In genomic region chr22:39348909-39349505, GRCh38 we compare ENCODE assay signal across 8 cellular contexts. TPM values are rescaled to one million over a fixed set of nuclear protein-coding genes. Genes with fewer than 3 reads are reported as not detected.
DNase-seq lines count a peak whose midpoint lies in the region; ATAC-seq and TF ChIP-seq lines count a peak whose summit lies in the region.

No MANE protein-coding gene starts in this region.

- peak overlapping the region; percentile 89 to 94 (median 90) for H3K4me3 Mint-ChIP-seq in brain

- no peaks in the 10 kb centered on the region for H3K36me3 ChIP-seq in subcutaneous abdominal adipose tissue (ENCODE audit: control insufficient read depth in 5 of 5, insufficient read depth in 5 of 5, low read length in 5 of 5)

- peak overlapping the region; percentile 65 to 85 (median 71) for H3K4me3 ChIP-seq in subcutaneous abdominal adipose tissue (ENCODE audit: low read depth in 1 of 5, low read length in 5 of 5)

- peaks cover 12% of the 10 kb centered on the region for H3K27me3 Mint-ChIP-seq in brain

- no peak for TF ChIP-seq CTCF in brain (conservative IDR thresholded peaks at IDR 0.05)

- ATAC-seq in HG03520 (IDR thresholded peaks at IDR 0.05; ENCODE audit: unreplicated experiment) (no peak), GM18909 (IDR thresholded peaks at IDR 0.05; ENCODE audit: poor library complexity, unreplicated experiment) (no peak), HG03469 (IDR thresholded peaks at IDR 0.05; ENCODE audit: unreplicated experiment) (no peak)

- peaks cover 5% of the 10 kb centered on the region for H3K36me3 Mint-ChIP-seq in brain

- H3K27ac ChIP-seq in subcutaneous abdominal adipose tissue (ENCODE audit: low read depth, low read length), result no peak overlapping the region

- DNase-seq in GF-D8 (lab: John Stamatoyannopoulos, UW) (peak; percentile 78), NCI-H1694 treated with DMSO at 0.1 percent for 48 hours (lab: John Stamatoyannopoulos, UW) (peak; percentile 68), left kidney (ENCODE audit: low read depth, low spot score) (peak; percentile 67)

- peaks cover 2 to 23% (median 18%) of the 10 kb centered on the region in 5 donors for H3K4me1 ChIP-seq in subcutaneous abdominal adipose tissue (ENCODE audit: control insufficient read depth in 5 of 5, insufficient read depth in 5 of 5, low read length in 5 of 5)

- H3K9me3 Mint-ChIP-seq in brain, result no peaks in the 10 kb centered on the region

- H3K27ac Mint-ChIP-seq in brain, result peak overlapping the region; percentile 85 to 97 (median 97)

- peaks cover 29% of the 10 kb centered on the region for H3K4me1 Mint-ChIP-seq in brain

- H3K27me3 ChIP-seq in subcutaneous abdominal adipose tissue (ENCODE audit: control insufficient read depth in 5 of 5, insufficient read depth in 4 of 5, low read length in 5 of 5), result no peaks in the 10 kb centered on the region

- H3K9me3 ChIP-seq in subcutaneous abdominal adipose tissue (ENCODE audit: control insufficient read depth in 5 of 5, low read length in 5 of 5), result no peaks in the 10 kb centered on the region

- peak overlapping the region; percentile 12 to 62 (median 56) for H3K9ac ChIP-seq in subcutaneous abdominal adipose tissue (ENCODE audit: low read length in 5 of 5)

RNA-seq across cellular contexts. Expression of gene SYNGR1, which starts 0.8 kb away (rescaled TPM):
- polyA plus RNA-seq in brain (ENCODE audit: insufficient read depth, low read depth, low replicate concordance), result 55.1 TPM

RNA-seq across cellular contexts. Expression of gene RPL3, which starts 29.6 kb away (rescaled TPM):
- 2,313 TPM for polyA plus RNA-seq in brain (ENCODE audit: insufficient read depth, low read depth, low replicate concordance)

RNA-seq across cellular contexts. Expression of gene TAB1, which starts 50.6 kb away (rescaled TPM):
- polyA plus RNA-seq in brain (ENCODE audit: insufficient read depth, low read depth, low replicate concordance), result 34.5 TPM
